ENCODE assay signal across 34 cellular contexts in the genomic region with DNA sequence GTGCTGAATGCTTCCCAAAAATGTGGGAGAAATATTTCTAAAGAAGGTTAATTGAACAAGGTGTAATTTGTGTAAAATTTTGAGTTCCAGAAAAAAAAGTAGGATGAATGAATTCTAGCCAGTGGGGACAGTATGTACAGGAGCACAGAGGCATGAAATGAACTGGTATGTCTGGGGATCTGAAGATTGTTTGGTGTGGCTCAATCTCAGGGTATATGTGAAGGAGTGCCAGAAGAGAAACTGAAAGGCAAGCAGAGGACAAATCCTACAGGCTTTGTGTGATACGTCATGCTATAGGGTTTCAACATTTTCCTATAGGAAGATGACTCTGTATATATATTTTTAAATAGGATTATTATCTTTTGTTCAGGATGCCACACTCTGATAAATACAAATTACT.
"Had no signal": no experiment of that assay in that cellular context is flagged by ENCODE, and none has a peak within 500 bp of the region (broad histone marks: within the 10 kb centered on the region; RNA-seq: fewer than 3 reads in every experiment).

No MANE protein-coding gene starts in this region.

- H3K4me2 ChIP-seq: KMS-11 had no signal

- DNase-seq: Karpas-422, Kasumi-1, KG1, MG63, MM.1S, MV-4-11, NCI-H1048, NCI-H1092, NCI-H1092 treated with DMSO at 0.1 percent for 48 hours, NCI-H1105, NCI-H1105 treated with DMSO at 0.1 percent for 48 hours, NCI-H1417, NCI-H1417 treated with DMSO at 0.1 percent for 48 hours, NCI-H1436, NCI-H1436 treated with DMSO at 0.1 percent for 48 hours, NCI-H146, NCI-H1694, NCI-H1694 treated with DMSO at 0.1 percent for 48 hours, NCI-H187, NCI-H187 treated with DMSO at 0.1 percent for 48 hours, NCI-H1930, NCI-H2029, NCI-H2029 treated with DMSO at 0.1 percent for 48 hours, NCI-H2081, NCI-H2081 treated with DMSO at 0.1 percent for 48 hours, NCI-H2107, NCI-H2171, NCI-H2171 treated with DMSO at 0.1 percent for 48 hours, NCI-H2227 treated with DMSO at 0.1 percent for 48 hours, NCI-H226, NCI-H345, NCI-H510A, NCI-H510A treated with DMSO at 0.1 percent for 48 hours had no signal

- H3K4me3 ChIP-seq: MG63 had no signal

- H3K9me3 ChIP-seq: MG63 had no signal

- H3K27me3 ChIP-seq: MG63 had no signal

- H3K9ac ChIP-seq: KMS-11 had no signal

- H3K36me3 ChIP-seq: MG63 had no signal

- H3K27ac ChIP-seq: KMS-11 had no signal
